ENCODE assay signal across 9 cellular contexts in genomic region chr7:23490357-23491131, GRCh38. TPM values are rescaled to one million over a fixed set of nuclear protein-coding genes. Genes with fewer than 3 reads are reported as not detected.
DNase-seq lines count a peak whose midpoint lies in the region; ATAC-seq and TF ChIP-seq lines count a peak whose summit lies in the region.
"Had no signal": no experiment of that assay in that cellular context is flagged by ENCODE, and none has a peak within 500 bp of the region (broad histone marks: within the 10 kb centered on the region; RNA-seq: fewer than 3 reads in every experiment).

No MANE protein-coding gene starts in this region.

- TF ChIP-seq CTCF in fibroblast of pulmonary artery (IDR thresholded peaks at IDR 0.05; ENCODE audit: low read length, missing control alignments), result no peak
- TF ChIP-seq CTCF in omental fat pad (IDR thresholded peaks at IDR 0.05), result no peak
- no peak for TF ChIP-seq CTCF in PC-3 (conservative IDR thresholded peaks at IDR 0.05; ENCODE audit: low read depth, low read length)

- no peaks in the 10 kb centered on the region for H4K20me1 ChIP-seq in PC-3 (ENCODE audit: low read length)

- no peak overlapping the region for H2AFZ ChIP-seq in PC-3 (ENCODE audit: low read length)

- BruUV-seq in PC-3 (replicated peaks; lab: Mats Ljungman, UMichigan), result no TSS peak

- H3K9me2 ChIP-seq in PC-3 (replicated peaks; ENCODE audit: low read length), result no peaks in the 10 kb centered on the region

- H3K36me3 ChIP-seq in PC-3 (ENCODE audit: low read depth, low read length), result no peaks in the 10 kb centered on the region

- no peaks in the 10 kb centered on the region for H3K27me3 ChIP-seq in PC-3 (ENCODE audit: low read length)

- DNase-seq in EL (peak; percentile 28), NCI-H1105 (lab: John Stamatoyannopoulos, UW) (peak; percentile 44), fibroblast of pulmonary artery (ENCODE audit: low read depth) (peak; percentile 38), omental fat pad (ENCODE audit: low spot score) (no peak), PC-3 (no peak), HuH-7.5 (ENCODE audit: low spot score) (no peak)
- DNase-seq in activated T-cell treated with anti-CD3 and anti-CD28 coated beads, Interleukin-2, amount 50 U/mL, for 4 hours, result peak; percentile 52

- no peak overlapping the region for H3K4me2 ChIP-seq in PC-3 (ENCODE audit: low read length)

- POLR2A ChIA-PET in PC-3 (lab: Charles Lee; ENCODE audit: unreplicated experiment), result interaction anchor here (0.6 kb wide), 1 partner anchor 13 kb away, joined by 3 read pairs; no protein-coding TSS in a partner anchor

- peaks cover 11% of the 10 kb centered on the region for H3K4me1 Mint-ChIP-seq in activated T-cell treated with anti-CD3 and anti-CD28 coated beads, Interleukin-2, amount 50 U/mL, for 4 hours (ENCODE audit: low read depth)

- no peaks in the 10 kb centered on the region for H3K4me1 ChIP-seq in PC-3 (ENCODE audit: insufficient read depth, low read length)

- H3K9me3 Mint-ChIP-seq in activated T-cell treated with anti-CD3 and anti-CD28 coated beads, Interleukin-2, amount 50 U/mL, for 4 hours, result no peaks in the 10 kb centered on the region

- H3K27me3 Mint-ChIP-seq in activated T-cell treated with anti-CD3 and anti-CD28 coated beads, Interleukin-2, amount 50 U/mL, for 4 hours (ENCODE audit: low read depth), result no peaks in the 10 kb centered on the region

- H3F3A ChIP-seq in PC-3 (ENCODE audit: low read length, unreplicated experiment), result no peaks in the 10 kb centered on the region

- ATAC-seq in GM21529 (IDR thresholded peaks at IDR 0.05; ENCODE audit: unreplicated experiment) (peak; percentile 80), omental fat pad (ENCODE audit: low FRiP score) (peak; percentile 60), PC-3 (no peak)
- peak; percentile 70 to 91 for ATAC-seq in activated T-cell treated with anti-CD3 and anti-CD28 coated beads, Interleukin-2, amount 50 U/mL, for 4 hours

- CTCF ChIA-PET in PC-3 (lab: Charles Lee), result interaction anchor here (0.6 kb wide), 1 partner anchor 588 kb away, joined by 8 read pairs; no protein-coding TSS in a partner anchor

- H3K27ac ChIP-seq in PC-3 (ENCODE audit: low read length), result no peak overlapping the region
- H3K27ac ChIP-seq: VCaP had no signal

- H3K4me3 ChIP-seq in fibroblast of pulmonary artery (replicated peaks; ENCODE audit: low read depth, low read length) (peak overlapping the region; percentile 50), PC-3 (ENCODE audit: low read length) (no peak overlapping the region)

- peak overlapping the region; percentile 82 for H3K4me3 Mint-ChIP-seq in activated T-cell treated with anti-CD3 and anti-CD28 coated beads, Interleukin-2, amount 50 U/mL, for 4 hours

- H3K79me2 ChIP-seq in PC-3 (ENCODE audit: low read length), result no peaks in the 10 kb centered on the region

- H3K36me3 Mint-ChIP-seq in activated T-cell treated with anti-CD3 and anti-CD28 coated beads, Interleukin-2, amount 50 U/mL, for 4 hours (ENCODE audit: insufficient read depth), result no peaks in the 10 kb centered on the region

- H3K9me3 ChIP-seq in PC-3 (ENCODE audit: low read length), result no peaks in the 10 kb centered on the region

- no peak overlapping the region for H3K9ac ChIP-seq in PC-3 (ENCODE audit: low read length)

- intact Hi-C loops in PC-3 (cut with micrococcal nuclease), result no loop called here

RNA-seq across cellular contexts. Expression of gene IGF2BP3, which starts 20.3 kb away (rescaled TPM):
- total RNA-seq in activated T-cell treated with anti-CD3 and anti-CD28 coated beads, Interleukin-2, amount 50 U/mL, for 4 hours, result under 1 TPM; 0.32 to 0.86 (median 0.43) TPM
- 1 to 10 TPM in 2 of 4 donors, under 1 TPM in 2; 0.32 to 2.3 (median 1.4) TPM for total RNA-seq in omental fat pad
- 8.9 and 11.7 TPM in 2 replicates for total RNA-seq in PC-3 (2014; rRNA removed)

RNA-seq across cellular contexts. Expression of gene TRA2A, which starts 41.2 kb away (rescaled TPM):
- total RNA-seq in activated T-cell treated with anti-CD3 and anti-CD28 coated beads, Interleukin-2, amount 50 U/mL, for 4 hours, result 10 to 100 TPM; 73.3 to 82.8 (median 74.5) TPM
- total RNA-seq in omental fat pad, result 10 to 100 TPM; 33.5 to 59.7 (median 40.7) TPM
- 27.6 and 28.3 TPM in 2 replicates for total RNA-seq in PC-3 (2014; rRNA removed)

Comparison
In these comparisons a context has a peak if more than half of its experiments do, and no peak if none do; other contexts are left out.
1. DNase-seq: peak in EL (single experiment), NCI-H1105 (single experiment), activated T-cell treated with anti-CD3 and anti-CD28 coated beads, Interleukin-2, amount 50 U/mL, for 4 hours (single experiment) and fibroblast of pulmonary artery (single experiment); none in omental fat pad (single experiment), PC-3 (single experiment) and HuH-7.5 (single experiment).